In genomic region chr2:226086190-226086589, GRCh38 we compare ENCODE assay signal across 22 cellular contexts.
"Had no signal": no experiment of that assay in that cellular context is flagged by ENCODE, and none has a peak within 500 bp of the region (broad histone marks: within the 10 kb centered on the region; RNA-seq: fewer than 3 reads in every experiment).

No MANE protein-coding gene starts in this region.

- H3K27me3 Mint-ChIP-seq: activated naive CD8-positive, alpha-beta T cell treated with anti-CD3 and anti-CD28 coated beads, Interleukin-2, amount 10 ng/mL, durations not matched to agents 7 days and 5 days had no signal

- H3K27ac ChIP-seq: dorsolateral prefrontal cortex, epithelial cell of prostate, gastroesophageal sphincter, heart right ventricle, pancreas, sigmoid colon, spleen, thoracic aorta, upper lobe of right lung had no signal

- H3K9me3 Mint-ChIP-seq: activated T-helper 2 cell treated with anti-CD3 and anti-CD28 coated beads, Interferon-gamma antibody, Interleukin-2, Interleukin-4, amounts not matched to agents 10 μg/mL and 5 μg/mL and 100 μg/mL, durations not matched to agents 14 hours and 24 hours and 36 hours had no signal

- H3K9me3 ChIP-seq: gastroesophageal sphincter, pancreas, sigmoid colon, thoracic aorta, upper lobe of right lung had no signal

- H3K27ac Mint-ChIP-seq: activated CD4-positive, alpha-beta T cell treated with anti-CD3 and anti-CD28 coated beads for 36 hours; activated CD8-positive, alpha-beta T cell treated with anti-CD3 and anti-CD28 coated beads for 36 hours; activated naive CD8-positive, alpha-beta T cell treated with anti-CD3 and anti-CD28 coated beads, Interleukin-2, amount 10 ng/mL, durations not matched to agents 7 days and 5 days; activated T-helper 2 cell treated with anti-CD3 and anti-CD28 coated beads, Interferon-gamma antibody, Interleukin-2, Interleukin-4, amounts not matched to agents 10 μg/mL and 5 μg/mL and 100 μg/mL, durations not matched to agents 14 hours and 24 hours and 36 hours; memory B cell; naive thymus-derived CD8-positive, alpha-beta T cell; stimulated activated naive B cell treated with anti-CD40 and anti-IgM and Interleukin-4, amounts not matched to agents 10 μg/mL and 1 μg/mL and 100 μg/mL, for 72 hours had no signal

- H3K4me1 Mint-ChIP-seq: activated CD4-positive, alpha-beta T cell treated with anti-CD3 and anti-CD28 coated beads for 36 hours; activated naive CD8-positive, alpha-beta T cell treated with anti-CD3 and anti-CD28 coated beads, Interleukin-2, amount 10 ng/mL, durations not matched to agents 7 days and 5 days; memory B cell; naive thymus-derived CD8-positive, alpha-beta T cell; stimulated activated naive B cell treated with anti-CD40 and anti-IgM and Interleukin-4, amounts not matched to agents 10 μg/mL and 1 μg/mL and 100 μg/mL, for 72 hours had no signal

- H3K4me3 Mint-ChIP-seq: activated CD4-positive, alpha-beta T cell treated with anti-CD3 and anti-CD28 coated beads for 36 hours; activated CD8-positive, alpha-beta T cell treated with anti-CD3 and anti-CD28 coated beads for 36 hours; activated naive CD8-positive, alpha-beta T cell treated with anti-CD3 and anti-CD28 coated beads, Interleukin-2, amount 10 ng/mL, durations not matched to agents 7 days and 5 days; memory B cell; naive thymus-derived CD8-positive, alpha-beta T cell; stimulated activated naive B cell treated with anti-CD40 and anti-IgM and Interleukin-4, amounts not matched to agents 10 μg/mL and 1 μg/mL and 100 μg/mL, for 72 hours had no signal

- H3K4me1 ChIP-seq: gastroesophageal sphincter, heart right ventricle, pancreas, sigmoid colon, spleen, upper lobe of right lung had no signal

- H3K36me3 ChIP-seq: gastroesophageal sphincter, heart right ventricle, pancreas, sigmoid colon, spleen, thoracic aorta, upper lobe of right lung had no signal

- DNase-seq: activated CD4-positive, alpha-beta T cell treated with anti-CD3 and anti-CD28 coated beads for 36 hours; activated CD8-positive, alpha-beta T cell treated with anti-CD3 and anti-CD28 coated beads for 36 hours; activated naive CD4-positive, alpha-beta T cell treated with Interleukin-2 at 50 U/mL for 16 hours; activated naive CD8-positive, alpha-beta T cell treated with anti-CD3 and anti-CD28 coated beads, Interleukin-2, amount 10 ng/mL, durations not matched to agents 7 days and 5 days; activated T-cell treated with anti-CD3 and anti-CD28 coated beads, Interleukin-2, amount 50 U/mL, for 1 hour; amygdala; caudate nucleus; dorsolateral prefrontal cortex; heart right ventricle; kidney glomerular epithelial cell; left ventricle myocardium superior; naive thymus-derived CD8-positive, alpha-beta T cell; pancreas; sigmoid colon; spleen; stimulated activated naive B cell treated with anti-CD40 and anti-IgM and Interleukin-4, amounts not matched to agents 10 μg/mL and 1 μg/mL and 100 μg/mL, for 72 hours; upper lobe of right lung had no signal

- H3K36me3 Mint-ChIP-seq: activated naive CD8-positive, alpha-beta T cell treated with anti-CD3 and anti-CD28 coated beads, Interleukin-2, amount 10 ng/mL, durations not matched to agents 7 days and 5 days; memory B cell; naive thymus-derived CD8-positive, alpha-beta T cell; stimulated activated naive B cell treated with anti-CD40 and anti-IgM and Interleukin-4, amounts not matched to agents 10 μg/mL and 1 μg/mL and 100 μg/mL, for 72 hours had no signal

- ATAC-seq: activated CD4-positive, alpha-beta T cell treated with anti-CD3 and anti-CD28 coated beads for 36 hours; activated CD8-positive, alpha-beta T cell treated with anti-CD3 and anti-CD28 coated beads for 36 hours; gastroesophageal sphincter; naive thymus-derived CD8-positive, alpha-beta T cell; pancreas; stimulated activated naive B cell treated with anti-CD40 and anti-IgM and Interleukin-4, amounts not matched to agents 10 μg/mL and 1 μg/mL and 100 μg/mL, for 72 hours; upper lobe of right lung had no signal

- H3K4me3 ChIP-seq: dorsolateral prefrontal cortex, gastroesophageal sphincter, heart right ventricle, pancreas, sigmoid colon, spleen, thoracic aorta, upper lobe of right lung had no signal

- H3K27me3 ChIP-seq: gastroesophageal sphincter, heart right ventricle, pancreas, sigmoid colon, spleen, upper lobe of right lung had no signal
